Comparison of ENCODE assay signal across 11 cellular contexts in genomic region chr12:53696655-53697321, GRCh38. TPM values are rescaled to one million over a fixed set of nuclear protein-coding genes. Genes with fewer than 3 reads are reported as not detected.
DNase-seq lines count a peak whose midpoint lies in the region; ATAC-seq, FAIRE-seq and TF ChIP-seq lines count a peak whose summit lies in the region.
"Had no signal": no experiment of that assay in that cellular context is flagged by ENCODE, and none has a peak within 500 bp of the region (broad histone marks: within the 10 kb centered on the region; RNA-seq: fewer than 3 reads in every experiment).

No MANE protein-coding gene starts in this region.

- H3K4me1 Mint-ChIP-seq in CD4-positive, CD25-positive, alpha-beta regulatory T cell, result peaks cover 10 to 29% (median 27%) of the 10 kb centered on the region in 4 donors
- H3K4me1 Mint-ChIP-seq in naive thymus-derived CD8-positive, alpha-beta T cell, result peaks cover 21 to 32% (median 29%) of the 10 kb centered on the region in 4 donors

- H3K36me3 Mint-ChIP-seq in CD4-positive, CD25-positive, alpha-beta regulatory T cell, result no peaks in the 10 kb centered on the region
- peaks cover 0 to 3% (median under 1%) of the 10 kb centered on the region in 3 donors for H3K36me3 Mint-ChIP-seq in naive thymus-derived CD8-positive, alpha-beta T cell

- no peak for TF ChIP-seq CTCF in epithelial cell of esophagus (IDR thresholded peaks at IDR 0.05; ENCODE audit: insufficient read depth, low read depth, low read length, missing control alignments)

- peaks cover 84% of the 10 kb centered on the region for H3K27me3 Mint-ChIP-seq in CD4-positive, CD25-positive, alpha-beta regulatory T cell
- peaks cover 53 to 97% (median 71%) of the 10 kb centered on the region in 5 donors for H3K27me3 Mint-ChIP-seq in naive thymus-derived CD8-positive, alpha-beta T cell

- H3K9me3 ChIP-seq in CD4-positive, CD25-positive, alpha-beta regulatory T cell (ENCODE audit: control insufficient read depth in 2 of 2, low read length in 2 of 2), result no peaks in the 10 kb centered on the region

- H3K27ac ChIP-seq in CD4-positive, CD25-positive, alpha-beta regulatory T cell (ENCODE audit: insufficient read depth, low read length, poor library complexity, severe bottlenecking), result no peak overlapping the region

- no peak overlapping the region for H3K27ac Mint-ChIP-seq in CD4-positive, CD25-positive, alpha-beta regulatory T cell
- H3K27ac Mint-ChIP-seq in naive thymus-derived CD8-positive, alpha-beta T cell, result no peak overlapping the region

- POLR2A ChIA-PET in naive thymus-derived CD8-positive, alpha-beta T cell (lab: Charles Lee), result interaction anchor here (0.6 kb wide), 2 partner anchors 10 to 178 kb away, joined by 3 read pairs; no protein-coding TSS in a partner anchor

- peaks cover 25% of the 10 kb centered on the region for H3K4me1 ChIP-seq in CD4-positive, CD25-positive, alpha-beta regulatory T cell (ENCODE audit: control insufficient read depth, insufficient read depth, low read length, poor library complexity, severe bottlenecking)

- peaks cover 0 to 6% (median 0%) of the 10 kb centered on the region in 7 donors for H3K9me3 Mint-ChIP-seq in CD4-positive, CD25-positive, alpha-beta regulatory T cell
- peaks cover 0 to under 1% (median 0%) of the 10 kb centered on the region in 9 donors for H3K9me3 Mint-ChIP-seq in naive thymus-derived CD8-positive, alpha-beta T cell

- peak overlapping the region in 2 of 4 donors; percentile 47 to 71 for H3K4me3 Mint-ChIP-seq in CD4-positive, CD25-positive, alpha-beta regulatory T cell
- peak overlapping the region in 9 of 10 donors; percentile 45 to 77 (median 69) for H3K4me3 Mint-ChIP-seq in naive thymus-derived CD8-positive, alpha-beta T cell

- H3K27me3 ChIP-seq in CD4-positive, CD25-positive, alpha-beta regulatory T cell (ENCODE audit: control insufficient read depth, insufficient read depth, low read length), result peaks cover 53% of the 10 kb centered on the region

- no peak for DNase-seq in CD4-positive, CD25-positive, alpha-beta regulatory T cell
- peak; percentile 36 for DNase-seq in NCI-H1417 treated with DMSO at 0.1 percent for 48 hours (lab: John Stamatoyannopoulos, UW)
- peak; percentile 82 for DNase-seq in epithelial cell of esophagus (ENCODE audit: low read depth)
- DNase-seq in naive thymus-derived CD8-positive, alpha-beta T cell, result no peak
- no peak for DNase-seq in A172 (ENCODE audit: low spot score)
- DNase-seq in amniotic stem cell (lab: John Stamatoyannopoulos, UW), result no peak
- no peak for DNase-seq in HTR-8/SVneo (ENCODE audit: insufficient read length, low spot score)
- DNase-seq: activated CD4-positive, alpha-beta T cell treated with anti-CD3 and anti-CD28 coated beads for 48 hours had no signal

- no peaks in the 10 kb centered on the region for H3K36me3 ChIP-seq in CD4-positive, CD25-positive, alpha-beta regulatory T cell (ENCODE audit: control insufficient read depth, insufficient read depth, low read length)

- ATAC-seq in CD4-positive, CD25-positive, alpha-beta regulatory T cell (ENCODE audit: low read depth in 2 of 2), result no peak
- ATAC-seq in naive thymus-derived CD8-positive, alpha-beta T cell, result no peak
- no peak for ATAC-seq in GM19463 (IDR thresholded peaks at IDR 0.05; ENCODE audit: unreplicated experiment)

- no peak for FAIRE-seq in HTR-8/SVneo (lab: Jason Lieb, UNC)

- peak overlapping the region; percentile 9 for H3K4me3 ChIP-seq in CD4-positive, CD25-positive, alpha-beta regulatory T cell (ENCODE audit: low read depth, low read length)
- H3K4me3 ChIP-seq in epithelial cell of esophagus (ENCODE audit: low read length), result peak overlapping the region; percentile 40

RNA-seq across cellular contexts. Expression of gene ATP5MC2, which starts 20.9 kb away (rescaled TPM):
- total RNA-seq in CD4-positive, CD25-positive, alpha-beta regulatory T cell, result 228 TPM
- 100 to 1,000 TPM; 577 to 700 (median 672) TPM for polyA plus RNA-seq in CD4-positive, CD25-positive, alpha-beta regulatory T cell
- 100 to 1,000 TPM; 235 to 250 TPM for total RNA-seq in naive thymus-derived CD8-positive, alpha-beta T cell
- 100 to 1,000 TPM; 519 to 658 (median 605) TPM for polyA plus RNA-seq in naive thymus-derived CD8-positive, alpha-beta T cell
- 393 and 458 TPM in 2 replicates for total RNA-seq in A172 (2014; rRNA removed; shearing (Covaris generic))

RNA-seq across cellular contexts. Expression of gene CALCOCO1, which starts 30.5 kb away (rescaled TPM):
- total RNA-seq in CD4-positive, CD25-positive, alpha-beta regulatory T cell, result 209 TPM
- polyA plus RNA-seq in CD4-positive, CD25-positive, alpha-beta regulatory T cell, result 100 to 1,000 TPM in 3 of 4 donors, 10 to 100 TPM in 1; 91.5 to 119 (median 112) TPM
- total RNA-seq in naive thymus-derived CD8-positive, alpha-beta T cell, result 100 to 1,000 TPM; 152 to 168 TPM
- 10 to 100 TPM; 52.3 to 55.5 (median 55.4) TPM for polyA plus RNA-seq in naive thymus-derived CD8-positive, alpha-beta T cell
- 36.8 and 40.2 TPM in 2 replicates for total RNA-seq in A172 (2014; rRNA removed; shearing (Covaris generic))

RNA-seq across cellular contexts. Expression of gene CISTR, which starts 55.0 kb away (rescaled TPM):
- total RNA-seq in CD4-positive, CD25-positive, alpha-beta regulatory T cell, result not detected
- not detected for polyA plus RNA-seq in CD4-positive, CD25-positive, alpha-beta regulatory T cell
- not detected for total RNA-seq in naive thymus-derived CD8-positive, alpha-beta T cell
- polyA plus RNA-seq in naive thymus-derived CD8-positive, alpha-beta T cell, result not detected
- not detected in 2 replicates for total RNA-seq in A172 (2014; rRNA removed; shearing (Covaris generic))
- total RNA-seq: Daoy, dermis microvascular lymphatic vessel endothelial cell had no signal

Comparison
In these comparisons a context has a peak if more than half of its experiments do, and no peak if none do; other contexts are left out.
1. DNase-seq: peak in NCI-H1417 treated with DMSO at 0.1 percent for 48 hours (single experiment) and epithelial cell of esophagus (single experiment); none in CD4-positive, CD25-positive, alpha-beta regulatory T cell (0 of 3), naive thymus-derived CD8-positive, alpha-beta T cell (0 of 10), A172 (single experiment), amniotic stem cell (single experiment) and HTR-8/SVneo (single experiment).